ENCODE assay signal across 14 cellular contexts in the genomic region with DNA sequence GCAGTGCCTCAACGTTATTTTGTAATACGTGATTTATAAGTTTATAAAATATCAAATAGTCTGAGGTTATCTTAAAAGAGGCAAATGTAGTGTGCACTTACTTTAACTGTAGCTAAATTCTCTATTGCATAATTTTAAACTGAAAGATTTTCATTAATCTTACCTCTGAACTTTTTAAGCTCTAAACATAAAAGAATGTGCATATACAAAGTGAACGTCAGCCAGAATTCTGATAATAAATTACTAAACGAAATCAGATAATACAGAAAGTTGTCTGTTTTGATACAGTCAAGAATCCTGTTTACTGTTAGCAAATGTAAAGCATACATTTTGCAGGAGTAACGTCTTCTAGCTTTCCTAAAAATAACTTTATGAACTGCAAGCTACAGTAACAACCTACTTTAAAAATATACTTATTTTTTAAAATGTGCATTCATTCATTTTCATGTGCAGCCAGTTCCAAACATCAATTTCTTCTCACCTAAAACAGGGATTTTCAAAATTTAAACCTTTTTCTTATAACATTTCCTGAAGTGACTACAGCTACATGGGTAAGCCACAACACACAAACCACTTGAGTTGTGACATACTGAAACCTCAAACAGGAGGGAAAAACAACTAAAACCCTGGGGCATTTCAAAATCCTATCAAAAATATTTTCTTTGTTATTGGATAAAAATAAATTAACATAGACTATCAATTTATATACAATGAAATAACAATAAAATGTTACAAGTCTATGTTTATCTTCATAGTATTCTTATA.
DNase-seq lines count a peak whose midpoint lies in the region; ATAC-seq and TF ChIP-seq lines count a peak whose summit lies in the region.
"Had no signal": no experiment of that assay in that cellular context is flagged by ENCODE, and none has a peak within 500 bp of the region (broad histone marks: within the 10 kb centered on the region; RNA-seq: fewer than 3 reads in every experiment).

No MANE protein-coding gene starts in this region.

- no peak overlapping the region for H2AFZ ChIP-seq in Loucy (ENCODE audit: low read length)

- H3K9ac ChIP-seq in Loucy (ENCODE audit: low read depth, low read length, poor library complexity, severe bottlenecking): no peak overlapping the region

- no peaks in the 10 kb centered on the region for H3K27me3 Mint-ChIP-seq in activated naive CD8-positive, alpha-beta T cell treated with anti-CD3 and anti-CD28 coated beads, Interleukin-2, amount 10 ng/mL, durations not matched to agents 7 days and 5 days
- H3K27me3 Mint-ChIP-seq in activated naive CD8-positive, alpha-beta T cell treated with anti-CD3 and anti-CD28 coated beads for 36 hours: peaks cover 3% of the 10 kb centered on the region
- peaks cover under 1% of the 10 kb centered on the region for H3K27me3 Mint-ChIP-seq in activated CD4-positive, alpha-beta memory T cell treated with anti-CD3 and anti-CD28 coated beads, Interleukin-2, amount 10 ng/mL, durations not matched to agents 7 days and 5 days

- TF ChIP-seq CTCF in Loucy (conservative IDR thresholded peaks at IDR 0.05; ENCODE audit: low read length) (no peak), VCaP (conservative IDR thresholded peaks at IDR 0.05) (no peak)

- H3K4me3 Mint-ChIP-seq in activated naive CD8-positive, alpha-beta T cell treated with anti-CD3 and anti-CD28 coated beads, Interleukin-2, amount 10 ng/mL, durations not matched to agents 7 days and 5 days: peak overlapping the region; percentile 11
- H3K4me3 Mint-ChIP-seq in activated naive CD8-positive, alpha-beta T cell treated with anti-CD3 and anti-CD28 coated beads for 36 hours: no peak overlapping the region
- no peak overlapping the region for H3K4me3 Mint-ChIP-seq in activated CD4-positive, alpha-beta memory T cell treated with anti-CD3 and anti-CD28 coated beads, Interleukin-2, amount 10 ng/mL, durations not matched to agents 7 days and 5 days
- H3K4me3 Mint-ChIP-seq: H9 had no signal

- POLR2A ChIA-PET in activated naive CD8-positive, alpha-beta T cell treated with anti-CD3 and anti-CD28 coated beads, Interleukin-2, amount 10 ng/mL, durations not matched to agents 7 days and 5 days (lab: Charles Lee): no interaction called here
- POLR2A ChIA-PET in activated CD4-positive, alpha-beta memory T cell treated with anti-CD3 and anti-CD28 coated beads, Interleukin-2, amount 10 ng/mL, durations not matched to agents 7 days and 5 days (lab: Charles Lee): no interaction called here

- CTCF ChIA-PET in activated CD4-positive, alpha-beta memory T cell treated with anti-CD3 and anti-CD28 coated beads, Interleukin-2, amount 10 ng/mL, durations not matched to agents 7 days and 5 days (lab: Charles Lee): interaction anchor here (1.2 to 1.5 kb wide), 2 partner anchors 93 to 628 kb away, joined by 3 read pairs; a partner anchor contains a TSS

- no peaks in the 10 kb centered on the region for H3F3A ChIP-seq in Loucy (ENCODE audit: low read depth)

- H3K27me3 ChIP-seq in Loucy (ENCODE audit: insufficient read depth, low read length, poor library complexity, severe bottlenecking): no peaks in the 10 kb centered on the region

- H3K4me1 Mint-ChIP-seq in activated naive CD8-positive, alpha-beta T cell treated with anti-CD3 and anti-CD28 coated beads, Interleukin-2, amount 10 ng/mL, durations not matched to agents 7 days and 5 days: peaks cover 18% of the 10 kb centered on the region
- H3K4me1 Mint-ChIP-seq in activated naive CD8-positive, alpha-beta T cell treated with anti-CD3 and anti-CD28 coated beads for 36 hours: peaks cover 17% of the 10 kb centered on the region
- peaks cover 3% of the 10 kb centered on the region for H3K4me1 Mint-ChIP-seq in activated CD4-positive, alpha-beta memory T cell treated with anti-CD3 and anti-CD28 coated beads, Interleukin-2, amount 10 ng/mL, durations not matched to agents 7 days and 5 days

- no peaks in the 10 kb centered on the region for H3K9me3 ChIP-seq in Loucy (ENCODE audit: insufficient read depth, low read depth, low read length)

- H3K9me2 ChIP-seq in Loucy (replicated peaks; ENCODE audit: low read depth, low read length): no peaks in the 10 kb centered on the region

- intact Hi-C loops in sciatic nerve (cut with DNase I): no loop called here

- peak overlapping the region; percentile 94 for H3K27ac ChIP-seq in VCaP

- no peak overlapping the region for H3K27ac Mint-ChIP-seq in activated naive CD8-positive, alpha-beta T cell treated with anti-CD3 and anti-CD28 coated beads, Interleukin-2, amount 10 ng/mL, durations not matched to agents 7 days and 5 days
- H3K27ac Mint-ChIP-seq in activated naive CD8-positive, alpha-beta T cell treated with anti-CD3 and anti-CD28 coated beads for 36 hours: no peak overlapping the region
- no peak overlapping the region for H3K27ac Mint-ChIP-seq in activated CD4-positive, alpha-beta memory T cell treated with anti-CD3 and anti-CD28 coated beads, Interleukin-2, amount 10 ng/mL, durations not matched to agents 7 days and 5 days
- H3K27ac Mint-ChIP-seq: H9 had no signal

- H3K9me3 Mint-ChIP-seq in activated naive CD8-positive, alpha-beta T cell treated with anti-CD3 and anti-CD28 coated beads, Interleukin-2, amount 10 ng/mL, durations not matched to agents 7 days and 5 days: peaks cover 6% of the 10 kb centered on the region
- H3K9me3 Mint-ChIP-seq in activated naive CD8-positive, alpha-beta T cell treated with anti-CD3 and anti-CD28 coated beads for 36 hours: no peaks in the 10 kb centered on the region
- peaks cover 5% of the 10 kb centered on the region for H3K9me3 Mint-ChIP-seq in activated CD4-positive, alpha-beta memory T cell treated with anti-CD3 and anti-CD28 coated beads, Interleukin-2, amount 10 ng/mL, durations not matched to agents 7 days and 5 days
- H3K9me3 Mint-ChIP-seq: H9 had no signal

- no peaks in the 10 kb centered on the region for H3K79me2 ChIP-seq in Loucy (ENCODE audit: insufficient read depth, low read length)

- H3K4me2 ChIP-seq in Loucy (ENCODE audit: low read depth, low read length, poor library complexity, severe bottlenecking): peak overlapping the region; percentile 57

- DNase-seq in activated naive CD8-positive, alpha-beta T cell treated with anti-CD3 and anti-CD28 coated beads, Interleukin-2, amount 10 ng/mL, durations not matched to agents 7 days and 5 days: no peak
- DNase-seq in activated naive CD8-positive, alpha-beta T cell treated with anti-CD3 and anti-CD28 coated beads for 36 hours: no peak
- no peak for DNase-seq in RPMI8226
- DNase-seq in activated CD4-positive, alpha-beta memory T cell treated with anti-CD3 and anti-CD28 coated beads, Interleukin-2, amount 10 ng/mL, durations not matched to agents 7 days and 5 days: no peak
- no peak for DNase-seq in sciatic nerve (ENCODE audit: low spot score)
- DNase-seq: DMS153, H9, NCI-H1694, NCI-H2107, NCI-H69, Right ventricle myocardium superior had no signal

- peaks cover 26% of the 10 kb centered on the region for H3K4me1 ChIP-seq in Loucy (ENCODE audit: insufficient read depth, low read length, poor library complexity, severe bottlenecking)

- no peak overlapping the region for H3K4me3 ChIP-seq in Loucy (ENCODE audit: low read length, poor library complexity, severe bottlenecking)

- no peak for ATAC-seq in activated naive CD8-positive, alpha-beta T cell treated with anti-CD3 and anti-CD28 coated beads, Interleukin-2, amount 10 ng/mL, durations not matched to agents 7 days and 5 days (ENCODE audit: low read depth)
- no peak for ATAC-seq in sciatic nerve
- ATAC-seq: Panc1 had no signal

- H3K36me3 ChIP-seq in Loucy (ENCODE audit: insufficient read depth, low read length): no peaks in the 10 kb centered on the region

- H4K20me1 ChIP-seq in Loucy (ENCODE audit: insufficient read depth, low read length, poor library complexity, severe bottlenecking): no peaks in the 10 kb centered on the region

- peaks cover 6% of the 10 kb centered on the region for H3K36me3 Mint-ChIP-seq in activated naive CD8-positive, alpha-beta T cell treated with anti-CD3 and anti-CD28 coated beads, Interleukin-2, amount 10 ng/mL, durations not matched to agents 7 days and 5 days
- peaks cover 4% of the 10 kb centered on the region for H3K36me3 Mint-ChIP-seq in activated naive CD8-positive, alpha-beta T cell treated with anti-CD3 and anti-CD28 coated beads for 36 hours
- no peaks in the 10 kb centered on the region for H3K36me3 Mint-ChIP-seq in activated CD4-positive, alpha-beta memory T cell treated with anti-CD3 and anti-CD28 coated beads, Interleukin-2, amount 10 ng/mL, durations not matched to agents 7 days and 5 days (ENCODE audit: low read depth)
